15 cellular contexts compared by ENCODE assay signal in genomic region chr2:201407265-201407664, GRCh38. TPM values are rescaled to one million over a fixed set of nuclear protein-coding genes. Genes with fewer than 3 reads are reported as not detected.
A peak's percentile ranks its signal among the peaks of the same experiment; 100 is the strongest.
DNase-seq lines count a peak whose midpoint lies in the region; ATAC-seq and TF ChIP-seq lines count a peak whose summit lies in the region.
"Had no signal": no experiment of that assay in that cellular context is flagged by ENCODE, and none has a peak within 500 bp of the region (broad histone marks: within the 10 kb centered on the region; RNA-seq: fewer than 3 reads in every experiment).

No MANE protein-coding gene starts in this region.

- no peaks in the 10 kb centered on the region for H3K9me3 Mint-ChIP-seq in nephron
- H3K9me3 Mint-ChIP-seq: memory B cell had no signal

- H3K4me3 ChIP-seq in AG04450 (ENCODE audit: low read depth, low read length) (peak overlapping the region; percentile 7; the same call in 1 of the 2 replicates), LNCaP clone FGC (ENCODE audit: low read depth, low read length) (peak overlapping the region; percentile 36), ascending aorta (peak overlapping the region; percentile 4 to 22)

- H3K4me3 Mint-ChIP-seq in nephron: peak overlapping the region; percentile 41 to 75 (median 68)
- H3K4me3 Mint-ChIP-seq: memory B cell had no signal

- H3K9me3 ChIP-seq in AG04450 (ENCODE audit: control insufficient read depth, insufficient read depth, low read length): no peaks in the 10 kb centered on the region; the same call in 1 of the 2 replicates
- H3K9me3 ChIP-seq in ascending aorta: no peaks in the 10 kb centered on the region

- CTCF ChIA-PET in AG04450 (lab: Charles Lee): interaction anchor here (0.5 kb wide), 1 partner anchor 42 kb away, joined by 4 read pairs; no protein-coding TSS in a partner anchor

- TF ChIP-seq CTCF in AG04450 (IDR thresholded peaks at IDR 0.05; ENCODE audit: low read depth, low read length): no peak
- no peak for TF ChIP-seq CTCF in LNCaP clone FGC (IDR thresholded peaks at IDR 0.05; ENCODE audit: control insufficient read depth, extremely low read depth, insufficient read depth)
- TF ChIP-seq CTCF in ascending aorta (IDR thresholded peaks at IDR 0.05): no peak
- TF ChIP-seq CTCF in nephron (IDR thresholded peaks at IDR 0.05; ENCODE audit: unreplicated experiment in 3 of 3): no peak

- peak overlapping the region; percentile 64 to 82 (median 74) for H3K27ac Mint-ChIP-seq in nephron
- H3K27ac Mint-ChIP-seq: memory B cell had no signal

- H3K4me1 ChIP-seq in ascending aorta: peaks cover 6 to 58% of the 10 kb centered on the region in 2 donors

- H3K36me3 Mint-ChIP-seq in nephron (ENCODE audit: low read depth): peaks cover 12% of the 10 kb centered on the region

- H3K36me3 ChIP-seq in ascending aorta: no peaks in the 10 kb centered on the region

- POLR2A ChIA-PET in AG04450 (lab: Yijun Ruan, JAX): interaction anchor here (2.0 kb wide), 1 partner anchor 44 kb away, joined by 4 read pairs; the partner anchor contains the start of genes STRADB and TRAK2

- no peak for DNase-seq in AG04450 (ENCODE audit: low read depth, low spot score)
- no peak for DNase-seq in LNCaP clone FGC (ENCODE audit: low read depth)
- no peak for DNase-seq in ascending aorta (ENCODE audit: low spot score in 2 of 2)
- no peak for DNase-seq in pons (ENCODE audit: low spot score)
- DNase-seq in amniotic stem cell (lab: John Stamatoyannopoulos, UW): no peak
- DNase-seq: activated CD8-positive, alpha-beta memory T cell treated with anti-CD3 and anti-CD28 coated beads, Interleukin-2, amount 50 U/mL, for 48 hours; GDM1; Kasumi-1; stimulated activated CD4-positive, alpha-beta T cell treated with anti-CD3 and anti-CD28 coated beads, Interleukin-1b, Interleukin-23, amount 100 ng/mL, for 48 hours; T-helper 9 cell had no signal

- H3K4me1 Mint-ChIP-seq in nephron: peaks cover 38% of the 10 kb centered on the region

- H3K27me3 ChIP-seq in AG04450 (ENCODE audit: control insufficient read depth, insufficient read depth, low read length) (no peaks in the 10 kb centered on the region), ascending aorta (no peaks in the 10 kb centered on the region)

- no peak for ATAC-seq in activated CD4-positive, CD25-positive, alpha-beta regulatory T cell treated with anti-CD3 and anti-CD28 coated beads, Interleukin-2, amount 50 U/mL, for 24 hours
- no peak for ATAC-seq in GM19395 (IDR thresholded peaks at IDR 0.05; ENCODE audit: unreplicated experiment)

- H3K27ac ChIP-seq in AG04450 (ENCODE audit: low read depth, low read length) (no peak overlapping the region), ascending aorta (peak overlapping the region; percentile 65 to 80)
- H3K27ac ChIP-seq: C4-2B had no signal

- intact Hi-C loops in ascending aorta (cut with DNase I): no loop called here

- H3K27me3 Mint-ChIP-seq in nephron (ENCODE audit: low read depth): no peaks in the 10 kb centered on the region
- H3K27me3 Mint-ChIP-seq: memory B cell had no signal

RNA-seq across cellular contexts. Expression of gene TRAK2, which starts 44.0 kb away (rescaled TPM):
- polyA plus RNA-seq in AG04450 (2011; rRNA removed): 32.7 and 38.4 TPM in 2 replicates
- polyA minus RNA-seq in AG04450 (2011; rRNA and poly(A)+ RNA removed): 45.6 and 73.4 TPM in 2 replicates
- total RNA-seq in ascending aorta: 40.3 TPM

RNA-seq across cellular contexts. Expression of gene STRADB, which starts 44.3 kb away (rescaled TPM):
- polyA plus RNA-seq in AG04450 (2011; rRNA removed): 29.8 and 34.7 TPM in 2 replicates
- 17.6 and 19.6 TPM in 2 replicates for polyA minus RNA-seq in AG04450 (2011; rRNA and poly(A)+ RNA removed)
- 22.8 TPM for total RNA-seq in ascending aorta

RNA-seq across cellular contexts. Expression of gene FLACC1, which starts 50.1 kb away (rescaled TPM):
- 0.58 and 1.1 TPM in 2 replicates for polyA plus RNA-seq in AG04450 (2011; rRNA removed)
- polyA minus RNA-seq in AG04450 (2011; rRNA and poly(A)+ RNA removed): 0.92 and 1.2 TPM in 2 replicates
- total RNA-seq in ascending aorta: 0.32 TPM
